8 cellular contexts compared by ENCODE assay signal in genomic region chr14:22918809-22919600, GRCh38. TPM values are rescaled to one million over a fixed set of nuclear protein-coding genes. Genes with fewer than 3 reads are reported as not detected.
DNase-seq lines count a peak whose midpoint lies in the region; ATAC-seq and TF ChIP-seq lines count a peak whose summit lies in the region.

Gene RBM23, minus strand, starts transcription at chr14:22919149.

- H3K4me3 ChIP-seq in DOHH2 (ENCODE audit: low read length) (peak within 1 kb of the TSS; percentile 97), LNCaP clone FGC (ENCODE audit: low read depth, low read length) (peak within 1 kb of the TSS; percentile 98), fibroblast of lung (replicated peaks in 1 of 4; ENCODE audit: control extremely low read depth in 1 of 4, insufficient read depth in 1 of 4, low read depth in 3 of 4, low read length in 4 of 4) (peak within 1 kb of the TSS; percentile 76 to 98 (median 86))
- peak within 1 kb of the TSS; percentile 96 for H3K4me3 ChIP-seq in naive thymus-derived CD4-positive, alpha-beta T cell (ENCODE audit: low read length)

- peak; percentile 92 for ATAC-seq in activated T-helper 17 cell treated with anti-CD3 and anti-CD28 coated beads, Interleukin-2, amount 50 U/mL, for 72 hours (replicated peaks)
- ATAC-seq in naive thymus-derived CD4-positive, alpha-beta T cell, result peak; percentile 92
- ATAC-seq in stimulated activated naive B cell treated with anti-CD40 and anti-IgM and Interleukin-4, amounts not matched to agents 10 μg/mL and 1 μg/mL and 100 μg/mL, for 72 hours (replicated peaks), result peak; percentile 91 to 95

- peak within 1 kb of the TSS; percentile 79 for H3K27ac ChIP-seq in DOHH2 (ENCODE audit: low read depth, low read length)
- H3K27ac ChIP-seq in RWPE1, result peak within 1 kb of the TSS; percentile 94
- H3K27ac ChIP-seq in fibroblast of lung (ENCODE audit: insufficient read depth, low read length), result peak within 1 kb of the TSS; percentile 99
- peak within 1 kb of the TSS; percentile 98 for H3K27ac ChIP-seq in naive thymus-derived CD4-positive, alpha-beta T cell (ENCODE audit: low read depth, low read length)

- peaks cover 94% of the 10 kb centered on the region for H3K36me3 Mint-ChIP-seq in activated T-helper 17 cell treated with anti-CD3 and anti-CD28 coated beads, Interleukin-2, amount 50 U/mL, for 72 hours (ENCODE audit: low read depth)
- H3K36me3 Mint-ChIP-seq in naive thymus-derived CD4-positive, alpha-beta T cell, result peaks cover 12 to 32% (median 30%) of the 10 kb centered on the region in 5 donors
- H3K36me3 Mint-ChIP-seq in stimulated activated naive B cell treated with anti-CD40 and anti-IgM and Interleukin-4, amounts not matched to agents 10 μg/mL and 1 μg/mL and 100 μg/mL, for 72 hours, result peaks cover 38 to 43% of the 10 kb centered on the region in 2 donors

- no peak for TF ChIP-seq CTCF in DOHH2 (IDR thresholded peaks at IDR 0.05; ENCODE audit: low read depth, low read length, poor library complexity, severe bottlenecking)
- no peak for TF ChIP-seq CTCF in LNCaP clone FGC (IDR thresholded peaks at IDR 0.05; ENCODE audit: control insufficient read depth, extremely low read depth, insufficient read depth)
- no peak for TF ChIP-seq CTCF in RWPE1 (conservative IDR thresholded peaks at IDR 0.05; ENCODE audit: low read depth)
- TF ChIP-seq CTCF in fibroblast of lung (conservative IDR thresholded peaks at IDR 0.05 in 1 of 2, IDR thresholded peaks at IDR 0.05 in 1 of 2; ENCODE audit: low read depth in 1 of 2, low read length in 2 of 2), result no peak

- H3K36me3 ChIP-seq in DOHH2 (ENCODE audit: control insufficient read depth, low read length) (peaks cover 79% of the 10 kb centered on the region), fibroblast of lung (ENCODE audit: control insufficient read depth, insufficient read depth, low read length) (peaks cover 7% of the 10 kb centered on the region)
- H3K36me3 ChIP-seq in naive thymus-derived CD4-positive, alpha-beta T cell (ENCODE audit: control insufficient read depth in 2 of 3, insufficient read depth in 3 of 3, low read length in 3 of 3), result peaks cover 3 to 29% (median 4%) of the 10 kb centered on the region in 3 experiments

- H3K4me3 Mint-ChIP-seq in activated T-helper 17 cell treated with anti-CD3 and anti-CD28 coated beads, Interleukin-2, amount 50 U/mL, for 72 hours, result peak within 1 kb of the TSS; percentile 98
- H3K4me3 Mint-ChIP-seq in naive thymus-derived CD4-positive, alpha-beta T cell, result peak within 1 kb of the TSS; percentile 93 to 100 (median 97)
- peak within 1 kb of the TSS; percentile 96 to 99 for H3K4me3 Mint-ChIP-seq in stimulated activated naive B cell treated with anti-CD40 and anti-IgM and Interleukin-4, amounts not matched to agents 10 μg/mL and 1 μg/mL and 100 μg/mL, for 72 hours

- peak within 1 kb of the TSS; percentile 47 for H2AFZ ChIP-seq in fibroblast of lung (ENCODE audit: low read length)

- H3K4me2 ChIP-seq in DOHH2 (ENCODE audit: low read length), result peak within 1 kb of the TSS; percentile 90
- peak within 1 kb of the TSS; percentile 55 for H3K4me2 ChIP-seq in fibroblast of lung (ENCODE audit: extremely low read depth, insufficient read depth, low read length)

- peak within 1 kb of the TSS; percentile 93 for H3K9ac ChIP-seq in fibroblast of lung (ENCODE audit: insufficient read depth, low read length)

- H3K4me1 ChIP-seq in DOHH2 (ENCODE audit: control insufficient read depth, low read length), result peaks cover 40% of the 10 kb centered on the region
- no peaks in the 10 kb centered on the region for H3K4me1 ChIP-seq in fibroblast of lung (ENCODE audit: control insufficient read depth, extremely low read depth, insufficient read depth, low read length)
- peaks cover 0 to 19% of the 10 kb centered on the region in 2 donors for H3K4me1 ChIP-seq in naive thymus-derived CD4-positive, alpha-beta T cell (ENCODE audit: control insufficient read depth in 2 of 2, insufficient read depth in 2 of 2, low read length in 2 of 2)

- H3K27ac Mint-ChIP-seq in activated T-helper 17 cell treated with anti-CD3 and anti-CD28 coated beads, Interleukin-2, amount 50 U/mL, for 72 hours, result peak within 1 kb of the TSS; percentile 100
- H3K27ac Mint-ChIP-seq in naive thymus-derived CD4-positive, alpha-beta T cell, result peak within 1 kb of the TSS; percentile 100
- peak within 1 kb of the TSS; percentile 100 for H3K27ac Mint-ChIP-seq in stimulated activated naive B cell treated with anti-CD40 and anti-IgM and Interleukin-4, amounts not matched to agents 10 μg/mL and 1 μg/mL and 100 μg/mL, for 72 hours

- H3K79me2 ChIP-seq in DOHH2 (ENCODE audit: control insufficient read depth, low read length) (peaks cover 47% of the 10 kb centered on the region), fibroblast of lung (ENCODE audit: control insufficient read depth, insufficient read depth, low read length) (peaks cover 18% of the 10 kb centered on the region)

- peaks cover 30% of the 10 kb centered on the region for H3F3A ChIP-seq in DOHH2 (ENCODE audit: control insufficient read depth, insufficient read depth)

- H3K27me3 ChIP-seq in DOHH2 (ENCODE audit: control insufficient read depth, low read length) (no peaks in the 10 kb centered on the region), fibroblast of lung (ENCODE audit: control insufficient read depth, insufficient read depth, low read length) (no peaks in the 10 kb centered on the region)
- H3K27me3 ChIP-seq in naive thymus-derived CD4-positive, alpha-beta T cell (ENCODE audit: control insufficient read depth in 2 of 2, insufficient read depth in 2 of 2, low read length in 2 of 2), result no peaks in the 10 kb centered on the region

- CTCF ChIA-PET in RWPE1 (lab: Yijun Ruan, JAX), result interaction anchor here (1.4 kb wide), 1 partner anchor 68 kb away, joined by 7 read pairs; no protein-coding TSS in a partner anchor
- CTCF ChIA-PET in naive thymus-derived CD4-positive, alpha-beta T cell (lab: Charles Lee), result interaction anchor here (0.6 to 3.5 kb wide), 9 partner anchors 11 to 349 kb away, joined by 3 to 27 read pairs (median 4); partner anchors contain the start of gene PRMT5

- peaks cover 23% of the 10 kb centered on the region for H3K4me1 Mint-ChIP-seq in activated T-helper 17 cell treated with anti-CD3 and anti-CD28 coated beads, Interleukin-2, amount 50 U/mL, for 72 hours
- H3K4me1 Mint-ChIP-seq in naive thymus-derived CD4-positive, alpha-beta T cell, result peaks cover 18 to 56% (median 49%) of the 10 kb centered on the region in 7 donors
- H3K4me1 Mint-ChIP-seq in stimulated activated naive B cell treated with anti-CD40 and anti-IgM and Interleukin-4, amounts not matched to agents 10 μg/mL and 1 μg/mL and 100 μg/mL, for 72 hours, result peaks cover 16 to 46% of the 10 kb centered on the region in 2 donors

- intact Hi-C loops in naive thymus-derived CD4-positive, alpha-beta T cell (cut with micrococcal nuclease), result loop anchor here (1.0 to 5.0 kb wide), 21 partner anchors 10 to 1650 kb away; partner anchors contain the start of genes ACIN1 (in 2 of the 2), C14orf119 (in 2 of the 2), DAD1 (in 2 of the 2) and HAUS4 (in 2 of the 2)

- POLR2A ChIA-PET in RWPE1 (lab: Yijun Ruan, JAX; ENCODE audit: low non-redundant PET), result interaction anchor here (0.5 kb wide), 1 partner anchor 8 kb away, joined by 4 read pairs; no protein-coding TSS in a partner anchor
- POLR2A ChIA-PET in naive thymus-derived CD4-positive, alpha-beta T cell (lab: Charles Lee), result interaction anchor here (0.7 to 6.9 kb wide), 19 partner anchors 10 to 1651 kb away, joined by 3 to 74 read pairs (median 4); partner anchors contain the start of genes ACIN1, C14orf119, DAD1 and HAUS4

- DNase-seq in GOT3 (lab: John Stamatoyannopoulos, UW) (peak; percentile 85), LNCaP clone FGC (ENCODE audit: low read depth) (peak; percentile 100), RWPE1 (ENCODE audit: low spot score) (peak; percentile 97), fibroblast of lung (ENCODE audit: low read depth in 2 of 2) (peak; percentile 100)
- peak; percentile 98 to 100 (median 100) for DNase-seq in naive thymus-derived CD4-positive, alpha-beta T cell
- DNase-seq in stimulated activated naive B cell treated with anti-CD40 and anti-IgM and Interleukin-4, amounts not matched to agents 10 μg/mL and 1 μg/mL and 100 μg/mL, for 72 hours, result peak; percentile 99

- H4K20me1 ChIP-seq in DOHH2 (ENCODE audit: control insufficient read depth, insufficient read depth, low read depth, low read length), result no peaks in the 10 kb centered on the region
- no peaks in the 10 kb centered on the region for H4K20me1 ChIP-seq in fibroblast of lung (ENCODE audit: control insufficient read depth, extremely low read depth, insufficient read depth, low read length)

- H3K9me2 ChIP-seq in DOHH2 (replicated peaks; ENCODE audit: control insufficient read depth, low read length), result no peaks in the 10 kb centered on the region

- H3K9me3 ChIP-seq in DOHH2 (ENCODE audit: control insufficient read depth, insufficient read depth, low read length), result no peaks in the 10 kb centered on the region
- H3K9me3 ChIP-seq in fibroblast of lung (ENCODE audit: control insufficient read depth, insufficient read depth, low read depth, low read length), result no peaks in the 10 kb centered on the region
- no peaks in the 10 kb centered on the region for H3K9me3 ChIP-seq in naive thymus-derived CD4-positive, alpha-beta T cell (ENCODE audit: control insufficient read depth in 2 of 3, low read length in 3 of 3)

- H3K27me3 Mint-ChIP-seq in activated T-helper 17 cell treated with anti-CD3 and anti-CD28 coated beads, Interleukin-2, amount 50 U/mL, for 72 hours, result no peaks in the 10 kb centered on the region
- peaks cover 0 to 4% (median 0%) of the 10 kb centered on the region in 5 donors for H3K27me3 Mint-ChIP-seq in naive thymus-derived CD4-positive, alpha-beta T cell
- H3K27me3 Mint-ChIP-seq in stimulated activated naive B cell treated with anti-CD40 and anti-IgM and Interleukin-4, amounts not matched to agents 10 μg/mL and 1 μg/mL and 100 μg/mL, for 72 hours, result no peaks in the 10 kb centered on the region

- H3K9me3 Mint-ChIP-seq in activated T-helper 17 cell treated with anti-CD3 and anti-CD28 coated beads, Interleukin-2, amount 50 U/mL, for 72 hours, result no peaks in the 10 kb centered on the region
- peaks cover 0 to 7% (median 0%) of the 10 kb centered on the region in 11 donors for H3K9me3 Mint-ChIP-seq in naive thymus-derived CD4-positive, alpha-beta T cell
- H3K9me3 Mint-ChIP-seq in stimulated activated naive B cell treated with anti-CD40 and anti-IgM and Interleukin-4, amounts not matched to agents 10 μg/mL and 1 μg/mL and 100 μg/mL, for 72 hours, result no peaks in the 10 kb centered on the region

RNA-seq across cellular contexts. Expression of gene RBM23, which starts in this region (rescaled TPM):
- total RNA-seq in activated T-helper 17 cell treated with anti-CD3 and anti-CD28 coated beads, Interleukin-2, amount 50 U/mL, for 72 hours, result 10 to 100 TPM; 69.5 to 70.5 TPM
- 44.9 and 51.0 TPM in 2 replicates for total RNA-seq in fibroblast of lung
- 85.0 and 85.3 TPM in 2 replicates for polyA plus RNA-seq in fibroblast of lung
- polyA plus RNA-seq in fibroblast of lung (2012), result 43.9 and 46.4 TPM in 2 replicates
- 45.9 and 58.8 TPM in 2 replicates for polyA minus RNA-seq in fibroblast of lung (ENCODE audit: low replicate concordance)
- 100 to 1,000 TPM in 2 of 5 experiments, 10 to 100 TPM in 3; 91.9 to 140 (median 99.1) TPM for total RNA-seq in naive thymus-derived CD4-positive, alpha-beta T cell
- 10 to 100 TPM; 51.2 to 75.0 TPM for polyA plus RNA-seq in naive thymus-derived CD4-positive, alpha-beta T cell

Comparison
In these comparisons a context has a peak if more than half of its experiments do, and no peak if none do; other contexts are left out.
1. Peak in every context shown above with its lines: DNase-seq, ATAC-seq, H3K4me3 ChIP-seq and H3K27ac ChIP-seq.